In genomic region chr20:57698867-57699275, GRCh38 we compare ENCODE assay signal across 10 cellular contexts. TPM values are rescaled to one million over a fixed set of nuclear protein-coding genes. Genes with fewer than 3 reads are reported as not detected.
A peak's percentile ranks its signal among the peaks of the same experiment; 100 is the strongest.
DNase-seq lines count a peak whose midpoint lies in the region; ATAC-seq and TF ChIP-seq lines count a peak whose summit lies in the region.
"Had no signal": no experiment of that assay in that cellular context is flagged by ENCODE, and none has a peak within 500 bp of the region (broad histone marks: within the 10 kb centered on the region; RNA-seq: fewer than 3 reads in every experiment).

No MANE protein-coding gene starts in this region.

- no peaks in the 10 kb centered on the region for H3K9me3 Mint-ChIP-seq in IgD-negative memory B cell
- H3K9me3 Mint-ChIP-seq in activated naive CD8-positive, alpha-beta T cell treated with anti-CD3 and anti-CD28 coated beads, Interleukin-2, amount 50 U/mL, for 24 hours = no peaks in the 10 kb centered on the region
- no peaks in the 10 kb centered on the region for H3K9me3 Mint-ChIP-seq in osteocyte (ENCODE audit: unreplicated experiment)

- H3K4me3 Mint-ChIP-seq in IgD-negative memory B cell = peak overlapping the region; percentile 54 to 90 (median 76)
- no peak overlapping the region for H3K4me3 Mint-ChIP-seq in activated naive CD8-positive, alpha-beta T cell treated with anti-CD3 and anti-CD28 coated beads, Interleukin-2, amount 50 U/mL, for 24 hours
- H3K4me3 Mint-ChIP-seq in osteocyte (ENCODE audit: unreplicated experiment) = no peak overlapping the region

- DNase-seq in EL (peak; percentile 21), osteocyte (ENCODE audit: extremely low spot score, unreplicated experiment) (no peak), cardiac septum (ENCODE audit: low spot score) (no peak), NOMO-1 treated with DMSO at 0.1 percent for 48 hours (lab: John Stamatoyannopoulos, UW; ENCODE audit: unreplicated experiment) (no peak), head of caudate nucleus (no peak)
- DNase-seq in activated naive CD8-positive, alpha-beta T cell treated with anti-CD3 and anti-CD28 coated beads, Interleukin-2, amount 50 U/mL, for 24 hours = no peak

- H3K4me1 Mint-ChIP-seq in IgD-negative memory B cell = peaks cover 48 to 61% (median 57%) of the 10 kb centered on the region in 3 donors
- peaks cover 64% of the 10 kb centered on the region for H3K4me1 Mint-ChIP-seq in activated naive CD8-positive, alpha-beta T cell treated with anti-CD3 and anti-CD28 coated beads, Interleukin-2, amount 50 U/mL, for 24 hours
- peaks cover 23% of the 10 kb centered on the region for H3K4me1 Mint-ChIP-seq in osteocyte (ENCODE audit: unreplicated experiment)

- H3K27ac Mint-ChIP-seq in IgD-negative memory B cell = peak overlapping the region in 2 of 3 donors; percentile 89 to 90
- H3K27ac Mint-ChIP-seq in activated naive CD8-positive, alpha-beta T cell treated with anti-CD3 and anti-CD28 coated beads, Interleukin-2, amount 50 U/mL, for 24 hours = peak overlapping the region; percentile 70
- peak overlapping the region; percentile 55 for H3K27ac Mint-ChIP-seq in osteocyte (ENCODE audit: unreplicated experiment)

- no peak for TF ChIP-seq CTCF in osteocyte (IDR thresholded peaks at IDR 0.05)

- H3K36me3 Mint-ChIP-seq in IgD-negative memory B cell (peaks cover 3% of the 10 kb centered on the region), osteocyte (ENCODE audit: unreplicated experiment) (peaks cover 2% of the 10 kb centered on the region)
- H3K36me3 Mint-ChIP-seq in activated naive CD8-positive, alpha-beta T cell treated with anti-CD3 and anti-CD28 coated beads, Interleukin-2, amount 50 U/mL, for 24 hours (ENCODE audit: low read depth) = no peaks in the 10 kb centered on the region

- peak; percentile 14 for ATAC-seq in activated naive CD8-positive, alpha-beta T cell treated with anti-CD3 and anti-CD28 coated beads, Interleukin-2, amount 50 U/mL, for 24 hours
- no peak for ATAC-seq in HG02588 (IDR thresholded peaks at IDR 0.05; ENCODE audit: unreplicated experiment)
- ATAC-seq: left lobe of liver, Right ventricle myocardium inferior had no signal

- H3K27me3 Mint-ChIP-seq in IgD-negative memory B cell (peaks cover 12% of the 10 kb centered on the region), osteocyte (ENCODE audit: unreplicated experiment) (no peaks in the 10 kb centered on the region)
- no peaks in the 10 kb centered on the region for H3K27me3 Mint-ChIP-seq in activated naive CD8-positive, alpha-beta T cell treated with anti-CD3 and anti-CD28 coated beads, Interleukin-2, amount 50 U/mL, for 24 hours

- intact Hi-C loops in cardiac septum (cut with DNase I) (no loop called here), head of caudate nucleus (cut with DNase I) (no loop called here)

RNA-seq across cellular contexts. Expression of gene PMEPA1, which starts 10.9 kb away (rescaled TPM):
- polyA plus RNA-seq in IgD-negative memory B cell = 7.0 TPM
- total RNA-seq in osteocyte (24.1 and 28.2 TPM in 2 replicates), cardiac septum (34.8 TPM)

Comparison
In these comparisons a context has a peak if more than half of its experiments do, and no peak if none do; other contexts are left out.
1. H3K4me3 Mint-ChIP-seq: peak in IgD-negative memory B cell (4 of 4); none in activated naive CD8-positive, alpha-beta T cell treated with anti-CD3 and anti-CD28 coated beads, Interleukin-2, amount 50 U/mL, for 24 hours (single experiment) and osteocyte (single experiment).
2. Peak in every context shown above with its lines, with median percentiles within 50 percentile points of each other: H3K27ac Mint-ChIP-seq.